ENCODE assay signal across 2 cellular contexts in the genomic region with DNA sequence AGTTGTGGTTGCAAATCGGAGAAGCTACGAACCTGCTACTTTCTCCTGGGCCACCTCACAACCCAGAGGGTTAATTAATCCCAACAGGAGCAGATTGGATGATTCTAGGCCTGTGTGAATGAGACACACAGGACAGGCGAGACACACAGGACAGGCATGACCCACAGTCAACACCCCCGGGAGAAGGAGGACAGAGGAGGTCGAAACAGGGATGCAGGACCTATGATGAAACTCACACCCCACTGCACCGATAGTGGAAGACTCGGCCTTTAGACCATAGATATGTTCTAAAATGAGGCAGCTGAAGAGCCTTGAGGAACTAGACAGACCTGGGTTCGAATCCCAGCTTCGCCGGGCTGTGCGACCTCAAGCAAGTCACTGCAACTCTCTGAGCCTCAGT.
TF ChIP-seq lines count a peak whose summit lies in the region.

No MANE protein-coding gene starts in this region.

TF ChIP-seq in SK-N-SH, 30 proteins besides CTCF, POLR2A, EP300 and RAD21:
- TF ChIP-seq, protein P1, sequence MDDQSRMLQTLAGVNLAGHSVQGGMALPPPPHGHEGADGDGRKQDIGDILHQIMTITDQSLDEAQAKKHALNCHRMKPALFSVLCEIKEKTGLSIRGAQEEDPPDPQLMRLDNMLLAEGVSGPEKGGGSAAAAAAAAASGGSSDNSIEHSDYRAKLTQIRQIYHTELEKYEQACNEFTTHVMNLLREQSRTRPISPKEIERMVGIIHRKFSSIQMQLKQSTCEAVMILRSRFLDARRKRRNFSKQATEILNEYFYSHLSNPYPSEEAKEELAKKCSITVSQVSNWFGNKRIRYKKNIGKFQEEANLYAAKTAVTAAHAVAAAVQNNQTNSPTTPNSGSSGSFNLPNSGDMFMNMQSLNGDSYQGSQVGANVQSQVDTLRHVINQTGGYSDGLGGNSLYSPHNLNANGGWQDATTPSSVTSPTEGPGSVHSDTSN (IDR thresholded peaks at IDR 0.05) = no peak
- TF ChIP-seq ELF1 (IDR thresholded peaks at IDR 0.05) (no peak), MXI1 (IDR thresholded peaks at IDR 0.05; ENCODE audit: low read depth, low read length) (no peak), POLR2AphosphoS5 (IDR thresholded peaks at IDR 0.05; ENCODE audit: low read depth, low read length) (no peak), TCF12 (IDR thresholded peaks at IDR 0.05) (no peak), YY1 (IDR thresholded peaks at IDR 0.05; ENCODE audit: low read depth) (no peak), MEF2A (IDR thresholded peaks at IDR 0.05; ENCODE audit: borderline replicate concordance, low read depth) (no peak), RFX5 (IDR thresholded peaks at IDR 0.05; ENCODE audit: low read length) (no peak), FOXJ3 (CRISPR knock-in tag; IDR thresholded peaks at IDR 0.05) (no peak), JUND (IDR thresholded peaks at IDR 0.05) (no peak)

TF ChIP-seq in SK-N-SH treated with all-trans-retinoic acid at 6 μM for 48 hours, 23 proteins besides CTCF, POLR2A, EP300 and RAD21:
- TF ChIP-seq, protein P2, sequence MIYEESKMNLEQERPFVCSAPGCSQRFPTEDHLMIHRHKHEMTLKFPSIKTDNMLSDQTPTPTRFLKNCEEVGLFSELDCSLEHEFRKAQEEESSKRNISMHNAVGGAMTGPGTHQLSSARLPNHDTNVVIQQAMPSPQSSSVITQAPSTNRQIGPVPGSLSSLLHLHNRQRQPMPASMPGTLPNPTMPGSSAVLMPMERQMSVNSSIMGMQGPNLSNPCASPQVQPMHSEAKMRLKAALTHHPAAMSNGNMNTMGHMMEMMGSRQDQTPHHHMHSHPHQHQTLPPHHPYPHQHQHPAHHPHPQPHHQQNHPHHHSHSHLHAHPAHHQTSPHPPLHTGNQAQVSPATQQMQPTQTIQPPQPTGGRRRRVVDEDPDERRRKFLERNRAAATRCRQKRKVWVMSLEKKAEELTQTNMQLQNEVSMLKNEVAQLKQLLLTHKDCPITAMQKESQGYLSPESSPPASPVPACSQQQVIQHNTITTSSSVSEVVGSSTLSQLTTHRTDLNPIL (CRISPR knock-in tag; IDR thresholded peaks at IDR 0.05; ENCODE audit: low read depth) = no peak
- TF ChIP-seq, protein P3, sequence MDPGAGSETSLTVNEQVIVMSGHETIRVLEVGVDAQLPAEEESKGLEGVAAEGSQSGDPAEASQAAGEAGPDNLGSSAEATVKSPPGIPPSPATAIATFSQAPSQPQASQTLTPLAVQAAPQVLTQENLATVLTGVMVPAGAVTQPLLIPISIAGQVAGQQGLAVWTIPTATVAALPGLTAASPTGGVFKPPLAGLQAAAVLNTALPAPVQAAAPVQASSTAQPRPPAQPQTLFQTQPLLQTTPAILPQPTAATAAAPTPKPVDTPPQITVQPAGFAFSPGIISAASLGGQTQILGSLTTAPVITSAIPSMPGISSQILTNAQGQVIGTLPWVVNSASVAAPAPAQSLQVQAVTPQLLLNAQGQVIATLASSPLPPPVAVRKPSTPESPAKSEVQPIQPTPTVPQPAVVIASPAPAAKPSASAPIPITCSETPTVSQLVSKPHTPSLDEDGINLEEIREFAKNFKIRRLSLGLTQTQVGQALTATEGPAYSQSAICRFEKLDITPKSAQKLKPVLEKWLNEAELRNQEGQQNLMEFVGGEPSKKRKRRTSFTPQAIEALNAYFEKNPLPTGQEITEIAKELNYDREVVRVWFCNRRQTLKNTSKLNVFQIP (CRISPR knock-in tag; IDR thresholded peaks at IDR 0.05; ENCODE audit: borderline replicate concordance, low read depth) = no peak
- TF ChIP-seq ZFP3 (CRISPR knock-in tag; IDR thresholded peaks at IDR 0.05) (no peak), RARB (CRISPR knock-in tag; IDR thresholded peaks at IDR 0.05) (no peak)
